In genomic region chr6:97282726-97283617, GRCh38 we compare ENCODE assay signal across 8 cellular contexts. TPM values are rescaled to one million over a fixed set of nuclear protein-coding genes. Genes with fewer than 3 reads are reported as not detected.
A peak's percentile ranks its signal among the peaks of the same experiment; 100 is the strongest.
DNase-seq lines count a peak whose midpoint lies in the region; ATAC-seq and TF ChIP-seq lines count a peak whose summit lies in the region.

Gene MMS22L (minus strand): TSS chr6:97283216. CDS start chr6:97282477, 739 bp downstream.

- H3K27ac ChIP-seq in left lung = peak within 1 kb of the TSS; percentile 72 to 78

- no peaks in the 10 kb centered on the region for H3K4me1 Mint-ChIP-seq in dendritic cell treated with granulocyte-macrophage colony-stimulating factor and Interleukin-4, amounts not matched to agents 40 ng/mL and 50 ng/mL, for 4 days (ENCODE audit: low read depth)

- H3K36me3 Mint-ChIP-seq in dendritic cell treated with granulocyte-macrophage colony-stimulating factor and Interleukin-4, amounts not matched to agents 40 ng/mL and 50 ng/mL, for 4 days (ENCODE audit: low read depth) = peaks cover 17% of the 10 kb centered on the region

- ATAC-seq in GM19351 (IDR thresholded peaks at IDR 0.05; ENCODE audit: unreplicated experiment) (peak; percentile 93), HG03520 (IDR thresholded peaks at IDR 0.05; ENCODE audit: unreplicated experiment) (peak; percentile 94), left lung (peak; percentile 99)

- no peaks in the 10 kb centered on the region for H3K36me3 ChIP-seq in left lung

- peak within 1 kb of the TSS; percentile 95 for H3K4me3 Mint-ChIP-seq in dendritic cell treated with granulocyte-macrophage colony-stimulating factor and Interleukin-4, amounts not matched to agents 40 ng/mL and 50 ng/mL, for 4 days

- H3K9me3 ChIP-seq in left lung = no peaks in the 10 kb centered on the region

- H3K4me1 ChIP-seq in left lung = peaks cover 0 to 15% of the 10 kb centered on the region in 2 donors

- intact Hi-C loops in dendritic cell treated with granulocyte-macrophage colony-stimulating factor and Interleukin-4, amounts not matched to agents 40 ng/mL and 50 ng/mL, for 4 days (cut with micrococcal nuclease) = loop anchor here (5.0 to 10.0 kb wide), 2 partner anchors 761 to 1662 kb away; partner anchors contain the start of genes FBXL4 and UFL1
- intact Hi-C loops in left lung (cut with DNase I) = no loop called here

- H3K9me3 Mint-ChIP-seq in dendritic cell treated with granulocyte-macrophage colony-stimulating factor and Interleukin-4, amounts not matched to agents 40 ng/mL and 50 ng/mL, for 4 days = no peaks in the 10 kb centered on the region

- no peaks in the 10 kb centered on the region for H3K27me3 ChIP-seq in left lung

- DNase-seq in C1 segment of cervical spinal cord (lab: John Stamatoyannopoulos, UW) (peak; percentile 8 to 83 (median 72)), NCI-H526 treated with DMSO at 0.1 percent for 48 hours (lab: John Stamatoyannopoulos, UW) (peak; percentile 89), left lung (peak; percentile 94 to 96)
- DNase-seq in activated CD4-positive, alpha-beta T cell treated with anti-CD3 and anti-CD28 coated beads for 48 hours = peak; percentile 95
- peak; percentile 88 for DNase-seq in stimulated activated CD4-positive, alpha-beta T cell treated with anti-CD3 and anti-CD28 coated beads, Interleukin-2, amount 100 ng/mL, for 4 hours (ENCODE audit: low read depth)

- H3K27me3 Mint-ChIP-seq in dendritic cell treated with granulocyte-macrophage colony-stimulating factor and Interleukin-4, amounts not matched to agents 40 ng/mL and 50 ng/mL, for 4 days = no peaks in the 10 kb centered on the region

- H3K4me3 ChIP-seq in left lung = peak within 1 kb of the TSS; percentile 86 to 92

- TF ChIP-seq CTCF in left lung (IDR thresholded peaks at IDR 0.05) = no peak

- H3K27ac Mint-ChIP-seq in dendritic cell treated with granulocyte-macrophage colony-stimulating factor and Interleukin-4, amounts not matched to agents 40 ng/mL and 50 ng/mL, for 4 days = peak within 1 kb of the TSS; percentile 91

RNA-seq across cellular contexts. Expression of gene MMS22L, which starts in this region (rescaled TPM):
- total RNA-seq in left lung = 10 to 100 TPM; 11.6 to 18.4 TPM

Comparison
In these comparisons a context has a peak if more than half of its experiments do, and no peak if none do; other contexts are left out.
1. Peak in every context shown above with its lines: DNase-seq, ATAC-seq, H3K4me3 ChIP-seq and H3K27ac ChIP-seq.